11 cellular contexts compared by ENCODE assay signal in genomic region chr19:47858231-47858630, GRCh38. TPM values are rescaled to one million over a fixed set of nuclear protein-coding genes. Genes with fewer than 3 reads are reported as not detected.
"Had no signal": no experiment of that assay in that cellular context is flagged by ENCODE, and none has a peak within 500 bp of the region (broad histone marks: within the 10 kb centered on the region; RNA-seq: fewer than 3 reads in every experiment).

No MANE protein-coding gene starts in this region.

RNA-seq across cellular contexts. Expression of gene TPRX2, which starts 0.8 kb away (rescaled TPM):
- total RNA-seq: activated CD4-positive, alpha-beta memory T cell treated with anti-CD3 and anti-CD28 coated beads for 36 hours; activated naive CD4-positive, alpha-beta T cell treated with anti-CD3 and anti-CD28 coated beads, Interleukin-2, amount 50 U/mL, for 72 hours; activated T-cell treated with anti-CD3 and anti-CD28 coated beads, Interleukin-2, amount 50 U/mL, for 4 hours; cerebellum; dorsolateral prefrontal cortex; esophagus muscularis mucosa; lung microvascular endothelial cell; mucosa of descending colon; natural killer cell; progenitor cell of endocrine pancreas; transverse colon had no signal

RNA-seq across cellular contexts. Expression of gene SULT2A1, which starts 27.9 kb away (rescaled TPM):
- total RNA-seq: activated CD4-positive, alpha-beta memory T cell treated with anti-CD3 and anti-CD28 coated beads for 36 hours; activated naive CD4-positive, alpha-beta T cell treated with anti-CD3 and anti-CD28 coated beads, Interleukin-2, amount 50 U/mL, for 72 hours; cerebellum; esophagus muscularis mucosa; lung microvascular endothelial cell; natural killer cell; progenitor cell of endocrine pancreas had no signal

RNA-seq across cellular contexts. Expression of gene CRX, which starts 36.5 kb away (rescaled TPM):
- total RNA-seq: activated CD4-positive, alpha-beta memory T cell treated with anti-CD3 and anti-CD28 coated beads for 36 hours; activated naive CD4-positive, alpha-beta T cell treated with anti-CD3 and anti-CD28 coated beads, Interleukin-2, amount 50 U/mL, for 72 hours; activated T-cell treated with anti-CD3 and anti-CD28 coated beads, Interleukin-2, amount 50 U/mL, for 4 hours; cerebellum; esophagus muscularis mucosa; lung microvascular endothelial cell; mucosa of descending colon; natural killer cell; progenitor cell of endocrine pancreas; transverse colon had no signal

RNA-seq across cellular contexts. Expression of gene TPRX1, which starts 53.9 kb away (rescaled TPM):
- total RNA-seq: activated CD4-positive, alpha-beta memory T cell treated with anti-CD3 and anti-CD28 coated beads for 36 hours; activated naive CD4-positive, alpha-beta T cell treated with anti-CD3 and anti-CD28 coated beads, Interleukin-2, amount 50 U/mL, for 72 hours; activated T-cell treated with anti-CD3 and anti-CD28 coated beads, Interleukin-2, amount 50 U/mL, for 4 hours; cerebellum; dorsolateral prefrontal cortex; esophagus muscularis mucosa; lung microvascular endothelial cell; mucosa of descending colon; natural killer cell; progenitor cell of endocrine pancreas; transverse colon had no signal
